Comparison of ENCODE assay signal across 25 cellular contexts in genomic region chr1:71417421-71417820, GRCh38.
A peak's percentile ranks its signal among the peaks of the same experiment; 100 is the strongest.
DNase-seq lines count a peak whose midpoint lies in the region; ATAC-seq, FAIRE-seq and TF ChIP-seq lines count a peak whose summit lies in the region.
"Had no signal": no experiment of that assay in that cellular context is flagged by ENCODE, and none has a peak within 500 bp of the region (broad histone marks: within the 10 kb centered on the region; RNA-seq: fewer than 3 reads in every experiment).

No MANE protein-coding gene starts in this region.

- H3K9ac ChIP-seq in kidney (ENCODE audit: low read length in 2 of 2) = no peak overlapping the region
- H3K9ac ChIP-seq: BLaER1 treated with 17β-estradiol and CSF1 and Interleukin-3, amounts not matched to agents 10 nM and 100 nM had no signal

- intact Hi-C loops in left lung (cut with DNase I) = no loop called here
- intact Hi-C loops in kidney (cut with DNase I) = no loop called here

- TF ChIP-seq CTCF in LNCaP clone FGC (IDR thresholded peaks at IDR 0.05; ENCODE audit: control insufficient read depth, extremely low read depth, insufficient read depth) (no peak), left lung (IDR thresholded peaks at IDR 0.05) (no peak), kidney (IDR thresholded peaks at IDR 0.05; ENCODE audit: borderline replicate concordance, extremely low read depth, insufficient read depth) (no peak)

- no peak for FAIRE-seq in kidney (lab: Jason Lieb, UNC)
- FAIRE-seq: A549, GM12891, GM18507 had no signal

- H3K27ac ChIP-seq in left lung = no peak overlapping the region
- H3K27ac ChIP-seq in kidney (ENCODE audit: low read depth in 2 of 2, low read length in 2 of 2) = no peak overlapping the region
- H3K27ac ChIP-seq in substantia nigra (ENCODE audit: low read depth, low read length, poor library complexity, severe bottlenecking) = no peak overlapping the region
- H3K27ac ChIP-seq: A549; BLaER1 treated with 17β-estradiol and CSF1 and Interleukin-3, amounts not matched to agents 10 nM and 100 nM had no signal

- H3K4me1 ChIP-seq in left lung (peaks cover 0 to 9% of the 10 kb centered on the region in 2 donors), kidney (ENCODE audit: control insufficient read depth in 1 of 2, insufficient read depth in 1 of 2, low read depth in 1 of 2, low read length in 2 of 2) (no peaks in the 10 kb centered on the region)
- H3K4me1 ChIP-seq: A549, BE2C had no signal

- H3K36me3 ChIP-seq in left lung = no peaks in the 10 kb centered on the region
- H3K36me3 ChIP-seq in kidney (ENCODE audit: control insufficient read depth in 1 of 2, insufficient read depth in 2 of 2, low read length in 2 of 2) = no peaks in the 10 kb centered on the region
- H3K36me3 ChIP-seq: BE2C; BLaER1 treated with 17β-estradiol and CSF1 and Interleukin-3, amounts not matched to agents 10 nM and 100 nM had no signal

- H3K4me3 ChIP-seq in LNCaP clone FGC (ENCODE audit: low read depth, low read length) (no peak overlapping the region), left lung (no peak overlapping the region), kidney (ENCODE audit: low read length in 2 of 2) (no peak overlapping the region)
- H3K4me3 ChIP-seq: A549; BLaER1 treated with 17β-estradiol and CSF1 and Interleukin-3, amounts not matched to agents 10 nM and 100 nM; GM23338 had no signal

- DNase-seq in NCI-H2029 (lab: John Stamatoyannopoulos, UW) (peak; percentile 48), NCI-H2029 treated with DMSO at 0.1 percent for 48 hours (lab: John Stamatoyannopoulos, UW) (no peak), LNCaP clone FGC (ENCODE audit: low read depth) (peak; percentile 69), NCI-H345 treated with DMSO at 0.1 percent for 48 hours (lab: John Stamatoyannopoulos, UW; ENCODE audit: unreplicated experiment) (peak; percentile 71), left lung (no peak), kidney (no peak), NCI-H2107 treated with DMSO at 0.1 percent for 48 hours (lab: John Stamatoyannopoulos, UW; ENCODE audit: unreplicated experiment) (no peak), substantia nigra (lab: John Stamatoyannopoulos, UW) (no peak)
- DNase-seq: 8988T; ACHN; AML-193; BE2C; Calu3; CD4-positive, alpha-beta T cell; CD8-positive, alpha-beta memory T cell; DMS53; DMS79 treated with DMSO at 0.1 percent for 48 hours; GF-D8; H9 had no signal

- H3K9me3 ChIP-seq in left lung (no peaks in the 10 kb centered on the region), kidney (ENCODE audit: control insufficient read depth in 1 of 2, low read length in 2 of 2) (no peaks in the 10 kb centered on the region)
- H3K9me3 ChIP-seq: A549; BE2C; BLaER1 treated with 17β-estradiol and CSF1 and Interleukin-3, amounts not matched to agents 10 nM and 100 nM had no signal

- peak; percentile 64 for ATAC-seq in left lung
- ATAC-seq: A549, GM23338, HCT116 had no signal

- H3K27me3 ChIP-seq in left lung = no peaks in the 10 kb centered on the region
- H3K27me3 ChIP-seq: BE2C; BLaER1 treated with 17β-estradiol and CSF1 and Interleukin-3, amounts not matched to agents 10 nM and 100 nM had no signal

Comparison
In these comparisons a context has a peak if more than half of its experiments do, and no peak if none do; other contexts are left out.
1. DNase-seq: peak in NCI-H2029 (single experiment), LNCaP clone FGC (single experiment) and NCI-H345 treated with DMSO at 0.1 percent for 48 hours (single experiment); none in NCI-H2029 treated with DMSO at 0.1 percent for 48 hours (single experiment), left lung (0 of 2), kidney (single experiment), NCI-H2107 treated with DMSO at 0.1 percent for 48 hours (single experiment) and substantia nigra (0 of 49).